33 cellular contexts compared by ENCODE assay signal in the genomic region with DNA sequence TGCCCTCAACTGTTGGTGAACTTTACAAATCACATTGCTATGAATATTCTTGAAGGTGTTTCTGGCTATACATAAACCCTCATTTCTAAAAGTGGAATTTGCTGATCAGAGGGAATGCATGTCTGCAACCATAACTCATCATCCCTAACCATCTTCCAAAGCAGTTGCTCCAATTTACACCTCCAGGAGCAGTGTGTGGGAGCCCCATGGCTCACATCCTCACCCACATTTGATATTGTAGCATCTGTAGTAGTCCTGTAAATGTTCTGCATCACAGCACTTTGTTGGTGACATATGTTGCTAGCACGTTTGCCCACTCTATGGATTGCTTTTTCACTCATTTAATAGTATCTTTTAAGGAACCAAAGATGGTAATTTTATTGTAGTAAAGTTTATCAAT.
"Had no signal": no experiment of that assay in that cellular context is flagged by ENCODE, and none has a peak within 500 bp of the region (broad histone marks: within the 10 kb centered on the region; RNA-seq: fewer than 3 reads in every experiment).

No MANE protein-coding gene starts in this region.

- H3K4me3 ChIP-seq: adrenal gland, body of pancreas, breast epithelium had no signal

- DNase-seq: activated B cell treated with CpG ODN at 0.5 μM for 24 hours; activated CD4-positive, alpha-beta memory T cell treated with anti-CD3 and anti-CD28 coated beads for 36 hours; activated CD4-positive, alpha-beta T cell treated with anti-CD3 and anti-CD28 coated beads for 4 hours; activated CD4-positive, alpha-beta T cell treated with anti-CD3 and anti-CD28 coated beads, Interleukin-2, amount 10 ng/mL, durations not matched to agents 24 days and 14 days; activated CD4-positive, alpha-beta T cell treated with anti-CD3 and anti-CD28 coated beads, Interleukin-2, amount 50 U/mL, for 1 hour; activated CD4-positive, alpha-beta T cell treated with anti-CD3 and anti-CD28 coated beads, Interleukin-2, amount 50 U/mL, for 4 hours; activated CD4-positive, CD25-positive, alpha-beta regulatory T cell treated with anti-CD3 and anti-CD28 coated beads, Interleukin-2, amount 50 U/mL, for 72 hours; activated CD8-positive, alpha-beta memory T cell treated with anti-CD3 and anti-CD28 coated beads, Interleukin-2, amount 50 U/mL, for 4 hours; activated CD8-positive, alpha-beta T cell treated with anti-CD3 and anti-CD28 coated beads for 36 hours; activated effector memory CD4-positive, alpha-beta T cell treated with anti-CD3 and anti-CD28 coated beads, Interleukin-2, amount 50 U/mL, for 16 hours; activated gamma-delta T cell treated with Interleukin-2 at 50 U/mL for 16 hours; activated naive CD4-positive, alpha-beta T cell; activated naive CD4-positive, alpha-beta T cell treated with anti-CD3 and anti-CD28 coated beads, Interleukin-2, amount 50 U/mL, for 16 hours; activated naive CD8-positive, alpha-beta T cell treated with anti-CD3 and anti-CD28 coated beads for 36 hours; activated T-cell treated with anti-CD3 and anti-CD28 coated beads for 4 hours; activated T-cell treated with anti-CD3 and anti-CD28 coated beads, Interleukin-2, amount 50 U/mL, for 1 hour; activated T-cell treated with anti-CD3 and anti-CD28 coated beads, Interleukin-2, amount 50 U/mL, for 4 hours; activated T-cell treated with anti-CD3 and anti-CD28 coated beads, Interleukin-2, amount 50 U/mL, for 72 hours; adrenal gland; amniotic stem cell; aorta; body of pancreas; brain microvascular endothelial cell; central memory CD4-positive, alpha-beta T cell; T-helper 1 cell; T-helper 2 cell; T-helper 9 cell had no signal

- H3K27ac Mint-ChIP-seq: activated B cell treated with CpG ODN at 0.5 μM for 24 hours; activated CD4-positive, alpha-beta memory T cell treated with anti-CD3 and anti-CD28 coated beads for 36 hours; activated CD4-positive, alpha-beta T cell treated with anti-CD3 and anti-CD28 coated beads, Interleukin-2, amount 10 ng/mL, durations not matched to agents 24 days and 14 days; activated CD8-positive, alpha-beta T cell treated with anti-CD3 and anti-CD28 coated beads for 36 hours; activated naive CD4-positive, alpha-beta T cell treated with anti-CD3 and anti-CD28 coated beads, Interleukin-2, amount 50 U/mL, for 72 hours; activated naive CD8-positive, alpha-beta T cell treated with anti-CD3 and anti-CD28 coated beads for 36 hours; activated T-cell treated with anti-CD3 and anti-CD28 coated beads, Interleukin-2, amount 50 U/mL, for 72 hours; activated T-helper 1 cell treated with anti-CD3 and anti-CD28 coated beads, Interleukin-12 subunit alpha, Interleukin-12 subunit beta, Interleukin-2, Interleukin-4 antibody, amounts not matched to agents 30 ng/mL and 10 ng/mL and 1 ng/mL, durations not matched to agents 14 hours and 24 hours and 36 hours; activated T-helper 17 cell treated with anti-CD3 and anti-CD28 coated beads, Interleukin-2, amount 50 U/mL, for 72 hours; T-helper 1 cell treated with Interleukin-12 subunit alpha and Interleukin-12 subunit beta and Interleukin-4 antibody, amounts not matched to agents 30 μg/mL and 1 μg/mL, for 36 hours; T-helper 2 cell treated with Interferon-gamma antibody and Interleukin-4, amounts not matched to agents 5 μg/mL and 100 μg/mL, for 36 hours had no signal

- H3K4me3 Mint-ChIP-seq: activated B cell treated with CpG ODN at 0.5 μM for 24 hours; activated CD4-positive, alpha-beta memory T cell treated with anti-CD3 and anti-CD28 coated beads for 36 hours; activated CD4-positive, alpha-beta T cell treated with anti-CD3 and anti-CD28 coated beads, Interleukin-2, amount 10 ng/mL, durations not matched to agents 24 days and 14 days; activated CD8-positive, alpha-beta T cell treated with anti-CD3 and anti-CD28 coated beads for 36 hours; activated naive CD8-positive, alpha-beta T cell treated with anti-CD3 and anti-CD28 coated beads for 36 hours; activated T-cell treated with anti-CD3 and anti-CD28 coated beads, Interleukin-2, amount 50 U/mL, for 4 hours; activated T-cell treated with anti-CD3 and anti-CD28 coated beads, Interleukin-2, amount 50 U/mL, for 72 hours; activated T-helper 1 cell treated with anti-CD3 and anti-CD28 coated beads, Interleukin-12 subunit alpha, Interleukin-12 subunit beta, Interleukin-2, Interleukin-4 antibody, amounts not matched to agents 30 ng/mL and 10 ng/mL and 1 ng/mL, durations not matched to agents 14 hours and 24 hours and 36 hours; activated T-helper 17 cell treated with anti-CD3 and anti-CD28 coated beads, Interleukin-2, amount 50 U/mL, for 72 hours; T-helper 1 cell treated with Interleukin-12 subunit alpha and Interleukin-12 subunit beta and Interleukin-4 antibody, amounts not matched to agents 30 μg/mL and 1 μg/mL, for 36 hours; T-helper 2 cell treated with Interferon-gamma antibody and Interleukin-4, amounts not matched to agents 5 μg/mL and 100 μg/mL, for 36 hours had no signal

- H3K4me1 Mint-ChIP-seq: activated B cell treated with CpG ODN at 0.5 μM for 24 hours; activated T-helper 17 cell treated with anti-CD3 and anti-CD28 coated beads, Interleukin-2, amount 50 U/mL, for 72 hours had no signal

- H3K27me3 Mint-ChIP-seq: activated CD4-positive, alpha-beta memory T cell treated with anti-CD3 and anti-CD28 coated beads for 36 hours; activated CD4-positive, alpha-beta T cell treated with anti-CD3 and anti-CD28 coated beads, Interleukin-2, amount 10 ng/mL, durations not matched to agents 24 days and 14 days; activated CD8-positive, alpha-beta T cell treated with anti-CD3 and anti-CD28 coated beads for 36 hours; activated naive CD8-positive, alpha-beta T cell treated with anti-CD3 and anti-CD28 coated beads for 36 hours; activated T-helper 17 cell treated with anti-CD3 and anti-CD28 coated beads, Interleukin-2, amount 50 U/mL, for 72 hours had no signal
